Comparison of ENCODE assay signal across 8 cellular contexts in genomic region chr3:69326821-69327433, GRCh38. TPM values are rescaled to one million over a fixed set of nuclear protein-coding genes. Genes with fewer than 3 reads are reported as not detected.
DNase-seq lines count a peak whose midpoint lies in the region; ATAC-seq and TF ChIP-seq lines count a peak whose summit lies in the region.

No MANE protein-coding gene starts in this region.

- in situ Hi-C loops in GM13976 (cut with MboI; ENCODE audit: low sequenced_read_pairs, unreplicated experiment) (loop anchor here (10.0 kb wide), 1 partner anchor 98 kb away; no protein-coding TSS in a partner anchor), brain microvascular endothelial cell (cut with HindIII; ENCODE audit: low pct_ligation_motif_present, low sequenced_read_pairs) (no loop called here)

- peak overlapping the region; percentile 84 for H3K4me2 ChIP-seq in OCI-LY7 (ENCODE audit: low read length)

- no peak for TF ChIP-seq CTCF in GM13976 (IDR thresholded peaks at IDR 0.05; ENCODE audit: borderline replicate concordance, control extremely low read depth, extremely low read depth, insufficient read depth, missing control alignments)
- no peak for TF ChIP-seq CTCF in OCI-LY7 (conservative IDR thresholded peaks at IDR 0.05; ENCODE audit: low read length)
- no peak for TF ChIP-seq CTCF in RWPE1 (conservative IDR thresholded peaks at IDR 0.05; ENCODE audit: low read depth)
- TF ChIP-seq CTCF in brain microvascular endothelial cell (IDR thresholded peaks at IDR 0.05; ENCODE audit: low read depth, low read length, missing control alignments) = no peak

- CTCF ChIA-PET in OCI-LY7 (lab: Charles Lee; ENCODE audit: unreplicated experiment) (no interaction called here), RWPE1 (lab: Yijun Ruan, JAX) (interaction anchor here (1.3 kb wide), 1 partner anchor 20 kb away, joined by 4 read pairs; no protein-coding TSS in a partner anchor)

- DNase-seq in GM13976 (ENCODE audit: low spot score) (peak; percentile 49), OCI-LY7 (ENCODE audit: low spot score) (peak; percentile 65), RWPE1 (ENCODE audit: low spot score) (no peak), NCI-H774 (lab: John Stamatoyannopoulos, UW) (no peak), brain microvascular endothelial cell (no peak)
- DNase-seq in effector memory CD4-positive, alpha-beta T cell = no peak
- DNase-seq in stimulated activated naive CD4-positive, alpha-beta T cell treated with Interleukin-2 at 50 U/mL for 16 hours (lab: John Stamatoyannopoulos, UW) = peak; percentile 51

- no peaks in the 10 kb centered on the region for H4K20me1 ChIP-seq in OCI-LY7 (ENCODE audit: insufficient read depth, low read length)

- H3K36me3 ChIP-seq in OCI-LY7 (ENCODE audit: insufficient read depth, low read length) (no peaks in the 10 kb centered on the region), brain microvascular endothelial cell (replicated peaks) (no peaks in the 10 kb centered on the region)
- H3K36me3 ChIP-seq in effector memory CD4-positive, alpha-beta T cell (ENCODE audit: control insufficient read depth, insufficient read depth, low read length) = no peaks in the 10 kb centered on the region

- H3K9me2 ChIP-seq in OCI-LY7 (ENCODE audit: insufficient read depth, low read length) = no peaks in the 10 kb centered on the region

- H3K79me2 ChIP-seq in OCI-LY7 (ENCODE audit: insufficient read depth, low read depth, low read length) = no peaks in the 10 kb centered on the region

- intact Hi-C loops in OCI-LY7 (cut with micrococcal nuclease; ENCODE audit: unreplicated experiment) = loop anchor here (5.0 kb wide), 1 partner anchor 100 kb away; no protein-coding TSS in a partner anchor

- peak; percentile 90 for ATAC-seq in GM21737 (IDR thresholded peaks at IDR 0.05; ENCODE audit: unreplicated experiment)

- peak overlapping the region; percentile 59 for H3K4me3 ChIP-seq in OCI-LY7 (ENCODE audit: low read depth, low read length, poor library complexity, severe bottlenecking)
- peak overlapping the region; percentile 1 for H3K4me3 ChIP-seq in effector memory CD4-positive, alpha-beta T cell (ENCODE audit: insufficient read depth, low read depth, low read length, poor library complexity, severe bottlenecking)
- H3K4me3 ChIP-seq in brain microvascular endothelial cell (ENCODE audit: low read depth, low read length) = no peak overlapping the region

- no peaks in the 10 kb centered on the region for H3K9me3 ChIP-seq in OCI-LY7 (ENCODE audit: low read length)
- H3K9me3 ChIP-seq in effector memory CD4-positive, alpha-beta T cell (ENCODE audit: control insufficient read depth, low read length) = no peaks in the 10 kb centered on the region

- H3K4me1 ChIP-seq in OCI-LY7 (ENCODE audit: insufficient read depth, low read length, poor library complexity, severe bottlenecking) = peaks cover 41% of the 10 kb centered on the region
- peaks cover 3% of the 10 kb centered on the region for H3K4me1 ChIP-seq in effector memory CD4-positive, alpha-beta T cell (ENCODE audit: control insufficient read depth, insufficient read depth, low read length, poor library complexity, severe bottlenecking)

- H2AFZ ChIP-seq in OCI-LY7 (ENCODE audit: low read length) = peak overlapping the region; percentile 100

- H3K27ac ChIP-seq in OCI-LY7 (ENCODE audit: low read depth, low read length, poor library complexity, severe bottlenecking) (peak overlapping the region; percentile 60), RWPE1 (no peak overlapping the region), brain microvascular endothelial cell (no peak overlapping the region)
- no peak overlapping the region for H3K27ac ChIP-seq in effector memory CD4-positive, alpha-beta T cell (ENCODE audit: insufficient read depth, low read length, poor library complexity, severe bottlenecking)

- no peaks in the 10 kb centered on the region for H3K27me3 ChIP-seq in effector memory CD4-positive, alpha-beta T cell (replicated peaks; ENCODE audit: control insufficient read depth, insufficient read depth, low read length, poor library complexity, severe bottlenecking)
- no peaks in the 10 kb centered on the region for H3K27me3 ChIP-seq in brain microvascular endothelial cell (replicated peaks)

- POLR2A ChIA-PET in OCI-LY7 (lab: Charles Lee) (interaction anchor here (1.7 kb wide), 1 partner anchor 11 kb away, joined by 6 read pairs; no protein-coding TSS in a partner anchor), RWPE1 (lab: Yijun Ruan, JAX; ENCODE audit: low non-redundant PET) (no interaction called here)

- BruUV-seq in OCI-LY7 (replicated peaks; lab: Mats Ljungman, UMichigan) = no TSS peak

RNA-seq across cellular contexts. Expression of gene FRMD4B, which starts 59.0 kb away (rescaled TPM):
- total RNA-seq in OCI-LY7 (2014; rRNA removed; shearing (Covaris generic)) = not detected in 2 replicates
- total RNA-seq in OCI-LY7 (2022) = not detected in 2 replicates

Comparison
In these comparisons a context has a peak if more than half of its experiments do, and no peak if none do; other contexts are left out.
1. DNase-seq: peak in GM13976 (single experiment), OCI-LY7 (single experiment) and stimulated activated naive CD4-positive, alpha-beta T cell treated with Interleukin-2 at 50 U/mL for 16 hours (single experiment); none in effector memory CD4-positive, alpha-beta T cell (0 of 3), RWPE1 (single experiment), NCI-H774 (single experiment) and brain microvascular endothelial cell (single experiment).